9 cellular contexts compared by ENCODE assay signal in the genomic region with DNA sequence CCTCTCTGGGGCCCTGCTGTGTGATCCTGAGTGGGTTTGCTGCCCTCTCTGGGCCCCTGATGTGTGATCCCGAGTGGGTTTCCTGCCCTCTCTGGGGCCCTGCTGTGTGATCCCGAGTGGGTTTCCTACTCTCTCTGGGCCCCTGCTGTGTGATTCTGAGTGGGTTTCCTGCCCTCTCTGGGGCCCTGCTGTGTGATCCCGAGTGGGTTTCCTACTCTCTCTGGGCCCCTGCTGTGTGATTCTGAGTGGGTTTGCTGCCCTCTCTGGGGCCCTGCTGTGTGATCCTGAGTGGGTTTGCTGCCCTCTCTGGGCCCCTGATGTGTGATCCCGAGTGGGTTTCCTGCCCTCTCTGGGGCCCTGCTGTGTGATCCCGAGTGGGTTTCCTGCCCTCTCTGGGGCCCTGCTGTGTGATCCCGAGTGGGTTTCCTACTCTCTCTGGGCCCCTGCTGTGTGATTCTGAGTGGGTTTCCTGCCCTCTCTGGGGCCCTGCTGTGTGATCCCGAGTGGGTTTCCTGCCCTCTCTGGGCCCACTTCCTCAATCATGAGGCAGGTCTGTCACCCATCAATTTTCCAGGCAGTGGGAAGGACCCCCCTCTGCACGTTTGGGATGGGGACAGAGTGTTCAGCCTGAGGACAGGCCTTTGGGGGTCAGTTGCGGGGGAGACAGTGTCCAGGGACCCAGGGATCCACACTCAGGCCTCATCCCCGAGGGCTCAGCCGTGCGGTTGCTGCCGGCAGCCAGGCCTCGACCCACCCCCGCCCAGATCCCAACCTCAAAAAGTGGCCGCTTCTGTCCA. TPM values are rescaled to one million over a fixed set of nuclear protein-coding genes. Genes with fewer than 3 reads are reported as not detected.
A peak's percentile ranks its signal among the peaks of the same experiment; 100 is the strongest.
DNase-seq lines count a peak whose midpoint lies in the region; ATAC-seq and TF ChIP-seq lines count a peak whose summit lies in the region.
"Not testable (repeated sequence)": the region's sequence is repeated elsewhere in the genome, so short reads cannot be mapped to it uniquely, and the experiment has no call there.
"Had no signal": no experiment of that assay in that cellular context is flagged by ENCODE, and none has a peak within 500 bp of the region (broad histone marks: within the 10 kb centered on the region; RNA-seq: fewer than 3 reads in every experiment).

No MANE protein-coding gene starts in this region.

- H3K27me3 Mint-ChIP-seq in CD14-positive monocyte (ENCODE audit: low read depth in 3 of 3); activated CD8-positive, alpha-beta T cell treated with anti-CD3 and anti-CD28 coated beads, Interleukin-2, amount 10 ng/mL, durations not matched to agents 7 days and 5 days (ENCODE audit: low read depth): not testable (repeated sequence)

- H3K27ac Mint-ChIP-seq in CD14-positive monocyte = peak overlapping the region; percentile 87 to 94 (median 92)
- H3K27ac Mint-ChIP-seq in activated CD8-positive, alpha-beta T cell treated with anti-CD3 and anti-CD28 coated beads, Interleukin-2, amount 10 ng/mL, durations not matched to agents 7 days and 5 days = peak overlapping the region; percentile 57

- H3K36me3 ChIP-seq in HUES64 (ENCODE audit: insufficient read depth, low read length); lower lobe of right lung; subcutaneous abdominal adipose tissue (ENCODE audit: control insufficient read depth in 5 of 5, insufficient read depth in 5 of 5, low read length in 5 of 5): not testable (repeated sequence)
- H3K36me3 ChIP-seq in neutrophil = peaks cover 32% of the 10 kb centered on the region

- peak overlapping the region; percentile 88 to 94 for H3K4me3 Mint-ChIP-seq in CD14-positive monocyte
- H3K4me3 Mint-ChIP-seq in activated CD8-positive, alpha-beta T cell treated with anti-CD3 and anti-CD28 coated beads, Interleukin-2, amount 10 ng/mL, durations not matched to agents 7 days and 5 days = peak overlapping the region; percentile 66

- H3K4me3 ChIP-seq in HUES64 (ENCODE audit: low read length) = peak overlapping the region; percentile 52
- peak overlapping the region; percentile 45 for H3K4me3 ChIP-seq in lower lobe of right lung
- H3K4me3 ChIP-seq in neutrophil (ENCODE audit: low read depth in 1 of 2, low read length in 1 of 2) = peak overlapping the region; percentile 83 to 92
- H3K4me3 ChIP-seq in subcutaneous abdominal adipose tissue (ENCODE audit: low read depth in 1 of 5, low read length in 5 of 5) = peak overlapping the region in 4 of 5 donors; percentile 22 to 56 (median 34)

- H3K4me1 ChIP-seq in HUES64 (ENCODE audit: insufficient read depth, low read length) = not testable (repeated sequence)
- H3K4me1 ChIP-seq in lower lobe of right lung (peaks cover 16% of the 10 kb centered on the region), neutrophil (ENCODE audit: control insufficient read depth in 1 of 2, insufficient read depth in 1 of 2, low read depth in 1 of 2, low read length in 1 of 2) (peaks cover 77 to 79% of the 10 kb centered on the region in 2 experiments), subcutaneous abdominal adipose tissue (ENCODE audit: control insufficient read depth in 5 of 5, insufficient read depth in 5 of 5, low read length in 5 of 5) (peaks cover 0 to 16% (median 5%) of the 10 kb centered on the region in 5 donors)

- not testable (repeated sequence) for DNase-seq in CD14-positive monocyte (ENCODE audit: low spot score); activated CD8-positive, alpha-beta T cell treated with anti-CD3 and anti-CD28 coated beads, Interleukin-2, amount 10 ng/mL, durations not matched to agents 7 days and 5 days; caudate nucleus (lab: John Stamatoyannopoulos, UW); lower lobe of right lung
- peak; percentile 62 for DNase-seq in Right ventricle myocardium inferior (ENCODE audit: missing footprints)

- intact Hi-C loops in CD14-positive monocyte (cut with micrococcal nuclease) = loop anchor here in 1 of 2 donors (10.0 kb wide), 1 partner anchor 113 kb away; no protein-coding TSS in a partner anchor
- intact Hi-C loops in Right ventricle myocardium inferior (cut with DNase I); lower lobe of right lung (cut with DNase I): not testable (repeated sequence)

- H3K9me3 Mint-ChIP-seq in CD14-positive monocyte; activated CD8-positive, alpha-beta T cell treated with anti-CD3 and anti-CD28 coated beads, Interleukin-2, amount 10 ng/mL, durations not matched to agents 7 days and 5 days (ENCODE audit: insufficient read depth): not testable (repeated sequence)

- POLR2A ChIA-PET in activated CD8-positive, alpha-beta T cell treated with anti-CD3 and anti-CD28 coated beads, Interleukin-2, amount 10 ng/mL, durations not matched to agents 7 days and 5 days (lab: Charles Lee) = not testable (repeated sequence)

- H3K9ac ChIP-seq in HUES64 (ENCODE audit: low read depth, low read length) = not testable (repeated sequence)
- H3K9ac ChIP-seq in subcutaneous abdominal adipose tissue (ENCODE audit: low read length in 5 of 5) = peak overlapping the region in 2 of 5 donors; percentile 41 to 58

- not testable (repeated sequence) for H3K9me3 ChIP-seq in HUES64 (ENCODE audit: insufficient read depth, low read depth, low read length); lower lobe of right lung; neutrophil; subcutaneous abdominal adipose tissue (ENCODE audit: control insufficient read depth in 5 of 5, low read length in 5 of 5)

- H3K36me3 Mint-ChIP-seq in CD14-positive monocyte = peaks cover 20 to 36% of the 10 kb centered on the region in 2 donors
- not testable (repeated sequence) for H3K36me3 Mint-ChIP-seq in activated CD8-positive, alpha-beta T cell treated with anti-CD3 and anti-CD28 coated beads, Interleukin-2, amount 10 ng/mL, durations not matched to agents 7 days and 5 days (ENCODE audit: low read depth)

- H3K27ac ChIP-seq in HUES64 (ENCODE audit: low read depth, low read length); subcutaneous abdominal adipose tissue (ENCODE audit: low read depth, low read length): not testable (repeated sequence)
- peak overlapping the region; percentile 68 for H3K27ac ChIP-seq in caudate nucleus (ENCODE audit: low read depth, low read length)
- peak overlapping the region; percentile 78 for H3K27ac ChIP-seq in lower lobe of right lung
- H3K27ac ChIP-seq in neutrophil = peak overlapping the region; percentile 99

- WGBS in HUES64 = 40% methylated on average over 15 of the region's 16 CpGs

- TF ChIP-seq CTCF in CD14-positive monocyte (IDR thresholded peaks at IDR 0.05); lower lobe of right lung (IDR thresholded peaks at IDR 0.05); neutrophil (IDR thresholded peaks at IDR 0.05): not testable (repeated sequence)

- ATAC-seq in activated CD8-positive, alpha-beta T cell treated with anti-CD3 and anti-CD28 coated beads, Interleukin-2, amount 10 ng/mL, durations not matched to agents 7 days and 5 days; Right ventricle myocardium inferior: not testable (repeated sequence)
- ATAC-seq in lower lobe of right lung = peak in 1 of 2 donors; percentile 3

- H3K4me1 Mint-ChIP-seq in CD14-positive monocyte = peaks cover 46% of the 10 kb centered on the region
- H3K4me1 Mint-ChIP-seq in activated CD8-positive, alpha-beta T cell treated with anti-CD3 and anti-CD28 coated beads, Interleukin-2, amount 10 ng/mL, durations not matched to agents 7 days and 5 days (ENCODE audit: low read depth) = peaks cover 22% of the 10 kb centered on the region

- H3K27me3 ChIP-seq in HUES64 (ENCODE audit: insufficient read depth, low read length) = peaks cover 24% of the 10 kb centered on the region
- not testable (repeated sequence) for H3K27me3 ChIP-seq in lower lobe of right lung (ENCODE audit: low read depth); neutrophil; subcutaneous abdominal adipose tissue (ENCODE audit: control insufficient read depth in 5 of 5, insufficient read depth in 4 of 5, low read length in 5 of 5)

- CTCF ChIA-PET in activated CD8-positive, alpha-beta T cell treated with anti-CD3 and anti-CD28 coated beads, Interleukin-2, amount 10 ng/mL, durations not matched to agents 7 days and 5 days (lab: Charles Lee) = interaction anchor here (0.7 to 1.0 kb wide), 2 partner anchors 22 to 46 kb away, joined by 3 to 5 read pairs; a partner anchor contains a TSS

RNA-seq across cellular contexts. Expression of a gene that starts 0.5 kb away (rescaled TPM):
- polyA plus RNA-seq in CD14-positive monocyte = 1 to 10 TPM; 2.9 to 6.3 TPM
- polyA plus RNA-seq in HUES64 (2013, experiment 1 of 2) = not detected
- polyA plus RNA-seq in HUES64 (2013, experiment 2 of 2) = not detected
- under 1 TPM; 0.16 to 0.34 TPM for total RNA-seq in activated CD8-positive, alpha-beta T cell treated with anti-CD3 and anti-CD28 coated beads, Interleukin-2, amount 10 ng/mL, durations not matched to agents 7 days and 5 days
- total RNA-seq in Right ventricle myocardium inferior = 0.68 TPM
- 7.5 TPM for total RNA-seq in lower lobe of right lung

RNA-seq across cellular contexts. Expression of a gene that starts 25.2 kb away (rescaled TPM):
- under 1 TPM; 0.38 to 0.50 TPM for polyA plus RNA-seq in CD14-positive monocyte
- polyA plus RNA-seq in HUES64 (2013, experiment 1 of 2) = 0.30 TPM
- not detected for polyA plus RNA-seq in HUES64 (2013, experiment 2 of 2)
- not detected for total RNA-seq in activated CD8-positive, alpha-beta T cell treated with anti-CD3 and anti-CD28 coated beads, Interleukin-2, amount 10 ng/mL, durations not matched to agents 7 days and 5 days
- total RNA-seq in Right ventricle myocardium inferior = not detected
- not detected for total RNA-seq in lower lobe of right lung
- total RNA-seq: renal cortical epithelial cell had no signal

RNA-seq across cellular contexts. Expression of a gene that starts 26.5 kb away (rescaled TPM):
- polyA plus RNA-seq in CD14-positive monocyte = 1 to 10 TPM; 2.2 to 2.8 TPM
- polyA plus RNA-seq in HUES64 (2013, experiment 1 of 2) = 0.10 TPM
- polyA plus RNA-seq in HUES64 (2013, experiment 2 of 2) = 0.38 TPM
- total RNA-seq in activated CD8-positive, alpha-beta T cell treated with anti-CD3 and anti-CD28 coated beads, Interleukin-2, amount 10 ng/mL, durations not matched to agents 7 days and 5 days = under 1 TPM; 0.66 to 0.76 TPM
- total RNA-seq in Right ventricle myocardium inferior (not detected), lower lobe of right lung (not detected)

RNA-seq across cellular contexts. Expression of a gene that starts 32.3 kb away (rescaled TPM):
- polyA plus RNA-seq in CD14-positive monocyte = not detected
- polyA plus RNA-seq in HUES64 (2013, experiment 1 of 2) = 2.9 TPM
- 2.3 TPM for polyA plus RNA-seq in HUES64 (2013, experiment 2 of 2)
- total RNA-seq in activated CD8-positive, alpha-beta T cell treated with anti-CD3 and anti-CD28 coated beads, Interleukin-2, amount 10 ng/mL, durations not matched to agents 7 days and 5 days = 10 to 100 TPM; 10.3 to 12.1 TPM
- total RNA-seq in Right ventricle myocardium inferior (0.89 TPM), lower lobe of right lung (1.9 TPM)

RNA-seq across cellular contexts. Expression of a gene that starts 44.8 kb away (rescaled TPM):
- 10 to 100 TPM in 1 of 2 donors, 1 to 10 TPM in 1; 8.0 to 11.6 TPM for polyA plus RNA-seq in CD14-positive monocyte
- polyA plus RNA-seq in HUES64 (2013, experiment 1 of 2) = 108 TPM
- polyA plus RNA-seq in HUES64 (2013, experiment 2 of 2) = 122 TPM
- 100 to 1,000 TPM; 157 to 163 TPM for total RNA-seq in activated CD8-positive, alpha-beta T cell treated with anti-CD3 and anti-CD28 coated beads, Interleukin-2, amount 10 ng/mL, durations not matched to agents 7 days and 5 days
- total RNA-seq in Right ventricle myocardium inferior (30.3 TPM), lower lobe of right lung (55.6 TPM)

Comparison
In these comparisons a context has a peak if more than half of its experiments do, and no peak if none do; other contexts are left out.
1. H3K4me3 ChIP-seq: peak in every context shown above with its lines; median percentile 88 in neutrophil; 52 in HUES64; 45 in lower lobe of right lung; 34 in subcutaneous abdominal adipose tissue.